1 cellular context compared by ENCODE assay signal in genomic region chr16:85093705-85094104, GRCh38.
TF ChIP-seq lines count a peak whose summit lies in the region.

No MANE protein-coding gene starts in this region.

TF ChIP-seq in IMR-90, 13 proteins besides CTCF, POLR2A, EP300 and RAD21 (continued from another document):
- TF ChIP-seq FOS (IDR thresholded peaks at IDR 0.05; ENCODE audit: low read depth, low read length) (no peak), BHLHE40 (IDR thresholded peaks at IDR 0.05; ENCODE audit: low read depth, low read length) (no peak), RFX5 (IDR thresholded peaks at IDR 0.05; ENCODE audit: low read depth, low read length) (no peak), CHD1 (IDR thresholded peaks at IDR 0.05; ENCODE audit: low read depth, low read length) (no peak)
